ENCODE assay signal across 8 cellular contexts in the genomic region with DNA sequence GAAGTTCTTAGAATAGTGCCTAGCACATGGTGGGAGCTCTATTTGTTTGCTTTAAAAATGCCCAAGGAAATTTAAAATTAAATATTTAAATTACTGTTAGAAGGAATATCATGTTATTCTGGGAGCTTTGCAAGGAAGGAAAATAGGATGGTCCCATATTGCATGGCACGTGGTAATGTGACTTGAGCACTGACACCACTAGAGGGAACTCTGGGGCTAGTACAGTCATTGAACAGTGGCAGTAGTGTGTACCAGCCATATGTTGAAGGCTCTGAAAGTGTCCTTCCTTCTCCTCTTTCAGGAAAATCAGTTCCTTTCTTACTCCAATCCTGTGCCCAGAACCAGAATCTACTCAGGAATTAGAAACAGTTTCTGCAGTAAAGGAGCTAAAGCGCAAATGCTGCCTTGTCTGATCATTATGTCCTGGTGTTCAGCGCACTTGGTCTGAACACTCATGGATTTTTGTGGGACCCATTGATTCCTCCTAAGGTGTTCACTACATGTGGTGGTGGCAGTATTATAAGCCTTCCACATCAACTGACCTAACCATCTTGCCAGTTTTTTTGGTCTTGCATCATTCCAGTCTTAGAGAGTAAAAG. TPM values are rescaled to one million over a fixed set of nuclear protein-coding genes. Genes with fewer than 3 reads are reported as not detected.
DNase-seq lines count a peak whose midpoint lies in the region; ATAC-seq and TF ChIP-seq lines count a peak whose summit lies in the region.

No MANE protein-coding gene starts in this region.

- peak; percentile 52 for TF ChIP-seq CTCF in KMS-11 (conservative IDR thresholded peaks at IDR 0.05; ENCODE audit: low read depth, low read length)
- TF ChIP-seq CTCF in WERI-Rb-1 (IDR thresholded peaks at IDR 0.05; ENCODE audit: low read depth, low read length) = peak; percentile 79
- TF ChIP-seq CTCF in kidney epithelial cell (IDR thresholded peaks at IDR 0.05; ENCODE audit: insufficient read depth, low read length, poor library complexity, severe bottlenecking) = peak; percentile 68
- TF ChIP-seq CTCF in gastrocnemius medialis (IDR thresholded peaks at IDR 0.05 in 4 of 5, conservative IDR thresholded peaks at IDR 0.05 in 1 of 5) = no peak

- H2AFZ ChIP-seq in KMS-11 (ENCODE audit: low read depth) = peak overlapping the region; percentile 48; the same call in 1 of the 2 replicates

- no peaks in the 10 kb centered on the region for H3K79me2 ChIP-seq in KMS-11 (ENCODE audit: insufficient read depth, low read depth)

- H3K9ac ChIP-seq in KMS-11 = no peak overlapping the region

- in situ Hi-C loops in gastrocnemius medialis (cut with MboI; ENCODE audit: low sequenced_read_pairs in 4 of 4) = no loop called here

- no peaks in the 10 kb centered on the region for H3K36me3 ChIP-seq in KMS-11 (ENCODE audit: insufficient read depth)
- no peaks in the 10 kb centered on the region for H3K36me3 ChIP-seq in WERI-Rb-1
- H3K36me3 ChIP-seq in kidney epithelial cell (ENCODE audit: control insufficient read depth, insufficient read depth, low read length) = no peaks in the 10 kb centered on the region
- H3K36me3 ChIP-seq in gastrocnemius medialis = no peaks in the 10 kb centered on the region

- no peaks in the 10 kb centered on the region for H3K4me1 ChIP-seq in KMS-11 (ENCODE audit: low read depth, poor library complexity, severe bottlenecking)
- no peaks in the 10 kb centered on the region for H3K4me1 ChIP-seq in gastrocnemius medialis

- peak; percentile 18 for DNase-seq in activated naive CD4-positive, alpha-beta T cell treated with anti-CD3 and anti-CD28 coated beads for 36 hours
- DNase-seq in activated naive CD4-positive, alpha-beta T cell treated with anti-CD3 and anti-CD28 coated beads, Interleukin-2, amount 10 ng/mL, durations not matched to agents 7 days and 5 days = no peak
- DNase-seq in WERI-Rb-1 = peak; percentile 49
- DNase-seq in kidney epithelial cell (ENCODE audit: low read depth) = no peak
- DNase-seq in gastrocnemius medialis = no peak

- no peak for TF ChIP-seq POLR2A in gastrocnemius medialis (IDR thresholded peaks at IDR 0.05)

- H3K27ac Mint-ChIP-seq in activated naive CD4-positive, alpha-beta T cell treated with anti-CD3 and anti-CD28 coated beads for 36 hours = no peak overlapping the region
- H3K27ac Mint-ChIP-seq in activated naive CD4-positive, alpha-beta T cell treated with anti-CD3 and anti-CD28 coated beads, Interleukin-2, amount 10 ng/mL, durations not matched to agents 7 days and 5 days = no peak overlapping the region

- H3K27ac ChIP-seq in KMS-11 (no peak overlapping the region), WERI-Rb-1 (no peak overlapping the region), gastrocnemius medialis (no peak overlapping the region)

- H3K4me3 Mint-ChIP-seq in activated naive CD4-positive, alpha-beta T cell treated with anti-CD3 and anti-CD28 coated beads for 36 hours = no peak overlapping the region
- H3K4me3 Mint-ChIP-seq in activated naive CD4-positive, alpha-beta T cell treated with anti-CD3 and anti-CD28 coated beads, Interleukin-2, amount 10 ng/mL, durations not matched to agents 7 days and 5 days = no peak overlapping the region

- H3K27me3 ChIP-seq in KMS-11 (ENCODE audit: insufficient read depth, low read depth) (no peaks in the 10 kb centered on the region), WERI-Rb-1 (ENCODE audit: insufficient read depth, low read depth, severe bottlenecking) (no peaks in the 10 kb centered on the region), kidney epithelial cell (ENCODE audit: control insufficient read depth, insufficient read depth, low read length) (no peaks in the 10 kb centered on the region), gastrocnemius medialis (no peaks in the 10 kb centered on the region)

- H3K36me3 Mint-ChIP-seq in activated naive CD4-positive, alpha-beta T cell treated with anti-CD3 and anti-CD28 coated beads for 36 hours (ENCODE audit: low read depth) = no peaks in the 10 kb centered on the region
- H3K36me3 Mint-ChIP-seq in activated naive CD4-positive, alpha-beta T cell treated with anti-CD3 and anti-CD28 coated beads, Interleukin-2, amount 10 ng/mL, durations not matched to agents 7 days and 5 days = no peaks in the 10 kb centered on the region

- no peak overlapping the region for H3K4me3 ChIP-seq in KMS-11 (IDR thresholded peaks at IDR 0.05; ENCODE audit: insufficient read depth, low read depth, low read length)
- no peak overlapping the region for H3K4me3 ChIP-seq in WERI-Rb-1 (ENCODE audit: low read depth, low read length)
- H3K4me3 ChIP-seq in kidney epithelial cell (ENCODE audit: low read depth, low read length) = no peak overlapping the region
- no peak overlapping the region for H3K4me3 ChIP-seq in gastrocnemius medialis

- H4K20me1 ChIP-seq in KMS-11 (ENCODE audit: insufficient read depth) = no peaks in the 10 kb centered on the region

- H3K9me3 Mint-ChIP-seq in activated naive CD4-positive, alpha-beta T cell treated with anti-CD3 and anti-CD28 coated beads for 36 hours = no peaks in the 10 kb centered on the region
- no peaks in the 10 kb centered on the region for H3K9me3 Mint-ChIP-seq in activated naive CD4-positive, alpha-beta T cell treated with anti-CD3 and anti-CD28 coated beads, Interleukin-2, amount 10 ng/mL, durations not matched to agents 7 days and 5 days

- H3K4me2 ChIP-seq in KMS-11 = no peak overlapping the region

- intact Hi-C loops in activated naive CD4-positive, alpha-beta T cell treated with anti-CD3 and anti-CD28 coated beads for 36 hours (cut with micrococcal nuclease) = loop anchor here (1.0 to 5.0 kb wide), 3 partner anchors 69 to 389 kb away; no protein-coding TSS in a partner anchor
- intact Hi-C loops in gastrocnemius medialis (cut with DNase I; ENCODE audit: low total_unique reads) = no loop called here

- no peaks in the 10 kb centered on the region for H3K4me1 Mint-ChIP-seq in activated naive CD4-positive, alpha-beta T cell treated with anti-CD3 and anti-CD28 coated beads for 36 hours (ENCODE audit: low read depth)
- no peaks in the 10 kb centered on the region for H3K4me1 Mint-ChIP-seq in activated naive CD4-positive, alpha-beta T cell treated with anti-CD3 and anti-CD28 coated beads, Interleukin-2, amount 10 ng/mL, durations not matched to agents 7 days and 5 days

- H3K27me3 Mint-ChIP-seq in activated naive CD4-positive, alpha-beta T cell treated with anti-CD3 and anti-CD28 coated beads for 36 hours (ENCODE audit: low read depth) = peaks cover 3% of the 10 kb centered on the region
- no peaks in the 10 kb centered on the region for H3K27me3 Mint-ChIP-seq in activated naive CD4-positive, alpha-beta T cell treated with anti-CD3 and anti-CD28 coated beads, Interleukin-2, amount 10 ng/mL, durations not matched to agents 7 days and 5 days

- H3K9me3 ChIP-seq in WERI-Rb-1 (ENCODE audit: severe bottlenecking) (no peaks in the 10 kb centered on the region), gastrocnemius medialis (no peaks in the 10 kb centered on the region)

- peak; percentile 44 for ATAC-seq in GM21825 (IDR thresholded peaks at IDR 0.05; ENCODE audit: unreplicated experiment)
- ATAC-seq in gastrocnemius medialis = no peak
- no peak for ATAC-seq in HG03520 (IDR thresholded peaks at IDR 0.05; ENCODE audit: unreplicated experiment)

- CTCF ChIA-PET in activated naive CD4-positive, alpha-beta T cell treated with anti-CD3 and anti-CD28 coated beads for 36 hours (lab: Charles Lee) = interaction anchor here (0.6 to 2.2 kb wide), 9 partner anchors 67 to 798 kb away, joined by 3 to 8 read pairs (median 3); no protein-coding TSS in a partner anchor
- CTCF ChIA-PET in activated naive CD4-positive, alpha-beta T cell treated with anti-CD3 and anti-CD28 coated beads, Interleukin-2, amount 10 ng/mL, durations not matched to agents 7 days and 5 days (lab: Charles Lee) = interaction anchor here (0.6 to 1.6 kb wide), 7 partner anchors 49 to 399 kb away, joined by 3 to 4 read pairs (median 3); no protein-coding TSS in a partner anchor

RNA-seq across cellular contexts. Expression of a gene that starts 54.1 kb away (rescaled TPM):
- not detected for total RNA-seq in activated naive CD4-positive, alpha-beta T cell treated with anti-CD3 and anti-CD28 coated beads for 36 hours
- under 0.01 and 0.04 TPM in 2 replicates for total RNA-seq in kidney epithelial cell
- 1 to 10 TPM in 1 of 4 donors, under 1 TPM in 2, not detected in 1; 0.62 to 2.5 (median 0.82) TPM for total RNA-seq in gastrocnemius medialis

Comparison
In these comparisons a context has a peak if more than half of its experiments do, and no peak if none do; other contexts are left out.
1. DNase-seq: peak in activated naive CD4-positive, alpha-beta T cell treated with anti-CD3 and anti-CD28 coated beads for 36 hours (single experiment) and WERI-Rb-1 (single experiment); none in activated naive CD4-positive, alpha-beta T cell treated with anti-CD3 and anti-CD28 coated beads, Interleukin-2, amount 10 ng/mL, durations not matched to agents 7 days and 5 days (single experiment), kidney epithelial cell (single experiment) and gastrocnemius medialis (0 of 2).
2. CTCF ChIP-seq: peak in KMS-11 (single experiment), WERI-Rb-1 (single experiment) and kidney epithelial cell (single experiment); none in gastrocnemius medialis (0 of 5).